In genomic region chr5:117098094-117098493, GRCh38 we compare ENCODE assay signal across 10 cellular contexts.
"Had no signal": no experiment of that assay in that cellular context is flagged by ENCODE, and none has a peak within 500 bp of the region (broad histone marks: within the 10 kb centered on the region; RNA-seq: fewer than 3 reads in every experiment).

No MANE protein-coding gene starts in this region.

- DNase-seq: GM23248, GOT3, H7, H9, HCEC 1CT, HFFc6 had no signal

- H3K9me3 ChIP-seq: HAP-1 had no signal

- H3K27ac Mint-ChIP-seq: H9, HFFc6 had no signal

- H3K36me3 ChIP-seq: HAP-1 had no signal

- H2AFZ ChIP-seq: GM23248 had no signal

- H3K4me3 Mint-ChIP-seq: H9, HFFc6 had no signal

- H3K9me3 Mint-ChIP-seq: H9 had no signal

- H3K27ac ChIP-seq: GM23248 had no signal

- H3K4me3 ChIP-seq: GM23248, HAP-1 had no signal

- FAIRE-seq: H1, H54 had no signal

- H3K9ac ChIP-seq: GM23248 had no signal

- ATAC-seq: HCT116 had no signal
